Comparison of ENCODE assay signal across 17 cellular contexts in the genomic region with DNA sequence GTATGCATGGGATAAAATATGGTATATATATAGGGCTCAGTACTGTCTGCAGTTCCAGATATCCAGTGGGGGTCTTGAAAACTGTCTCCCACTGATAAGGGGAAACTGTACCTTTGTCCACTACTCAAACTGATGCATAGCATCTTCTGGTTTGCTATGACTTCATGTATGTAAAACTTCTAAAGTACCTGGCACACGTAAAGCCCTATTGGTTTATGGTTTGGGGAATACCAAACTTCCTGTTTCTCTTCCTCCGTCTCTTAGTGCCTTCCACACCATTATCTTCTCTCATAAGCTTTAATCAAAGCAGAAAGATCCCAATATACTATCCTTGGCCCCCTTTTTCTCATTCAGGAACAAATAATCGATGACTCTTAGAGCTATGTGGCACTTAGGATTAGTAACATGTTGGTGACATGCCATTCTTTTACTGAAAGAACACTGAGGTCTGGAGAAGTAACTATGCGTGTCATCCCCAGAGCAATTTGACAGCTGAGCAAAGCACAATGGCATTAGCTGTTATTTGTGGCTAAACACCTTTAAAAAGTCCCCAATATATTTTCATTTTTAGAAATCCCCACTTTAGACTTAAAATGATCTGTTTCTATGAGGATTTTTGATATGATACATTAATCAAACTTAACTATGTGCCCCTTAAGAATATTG. TPM values are rescaled to one million over a fixed set of nuclear protein-coding genes. Genes with fewer than 3 reads are reported as not detected.
DNase-seq lines count a peak whose midpoint lies in the region; ATAC-seq and TF ChIP-seq lines count a peak whose summit lies in the region.
"Not testable (repeated sequence)": the region's sequence is repeated elsewhere in the genome, so short reads cannot be mapped to it uniquely, and the experiment has no call there.
"Had no signal": no experiment of that assay in that cellular context is flagged by ENCODE, and none has a peak within 500 bp of the region (broad histone marks: within the 10 kb centered on the region; RNA-seq: fewer than 3 reads in every experiment).

No MANE protein-coding gene starts in this region.

- intact Hi-C loops in mucosa of descending colon (cut with DNase I, micrococcal nuclease), result not testable (repeated sequence)

- not testable (repeated sequence) for H3K4me3 ChIP-seq in mucosa of descending colon

- not testable (repeated sequence) for DNase-seq in mucosa of descending colon

- not testable (repeated sequence) for H3K9me3 ChIP-seq in mucosa of descending colon

- H3K36me3 ChIP-seq in mucosa of descending colon (ENCODE audit: low read depth), result not testable (repeated sequence)

- not testable (repeated sequence) for TF ChIP-seq CTCF in mucosa of descending colon (IDR thresholded peaks at IDR 0.05)

- not testable (repeated sequence) for H3K4me1 ChIP-seq in mucosa of descending colon (ENCODE audit: low read depth)

- ATAC-seq in GM18508 (IDR thresholded peaks at IDR 0.05; ENCODE audit: insufficient read depth, unreplicated experiment) (peak; percentile 66), GM19035 (IDR thresholded peaks at IDR 0.05; ENCODE audit: unreplicated experiment) (peak; percentile 49), GM21360 (IDR thresholded peaks at IDR 0.05; ENCODE audit: unreplicated experiment) (peak; percentile 44), GM21786 (IDR thresholded peaks at IDR 0.05; ENCODE audit: unreplicated experiment) (peak; percentile 40), HG02885 (IDR thresholded peaks at IDR 0.05; ENCODE audit: poor library complexity, unreplicated experiment) (peak; percentile 51), HG03108 (IDR thresholded peaks at IDR 0.05; ENCODE audit: unreplicated experiment) (peak; percentile 40), HG03469 (IDR thresholded peaks at IDR 0.05; ENCODE audit: unreplicated experiment) (peak; percentile 54), mucosa of descending colon (peak; percentile 33)

RNA-seq across cellular contexts. Expression of a gene that starts 3.1 kb away (rescaled TPM):
- not detected for total RNA-seq in mucosa of descending colon
- total RNA-seq: activated naive CD4-positive, alpha-beta T cell treated with anti-CD3 and anti-CD28 coated beads, Interleukin-2, amount 50 U/mL, for 72 hours; activated T-helper 1 cell treated with anti-CD3 and anti-CD28 coated beads, Interleukin-12 subunit alpha, Interleukin-12 subunit beta, Interleukin-2, Interleukin-4 antibody, amounts not matched to agents 30 ng/mL and 10 ng/mL and 1 ng/mL, durations not matched to agents 14 hours and 24 hours and 36 hours; ascending aorta; HT1080; left cardiac atrium; naive thymus-derived CD8-positive, alpha-beta T cell; osteoblast; SJSA1; T-helper 1 cell treated with Interleukin-12 subunit alpha and Interleukin-12 subunit beta and Interleukin-4 antibody, amounts not matched to agents 30 ng/mL and 1 ng/mL, for 36 hours had no signal

RNA-seq across cellular contexts. Expression of a gene that starts 24.6 kb away (rescaled TPM):
- total RNA-seq in mucosa of descending colon, result not detected
- total RNA-seq: activated naive CD4-positive, alpha-beta T cell treated with anti-CD3 and anti-CD28 coated beads, Interleukin-2, amount 50 U/mL, for 72 hours; activated T-helper 1 cell treated with anti-CD3 and anti-CD28 coated beads, Interleukin-12 subunit alpha, Interleukin-12 subunit beta, Interleukin-2, Interleukin-4 antibody, amounts not matched to agents 30 ng/mL and 10 ng/mL and 1 ng/mL, durations not matched to agents 14 hours and 24 hours and 36 hours; ascending aorta; HT1080; left cardiac atrium; naive thymus-derived CD8-positive, alpha-beta T cell; osteoblast; SJSA1; T-helper 1 cell treated with Interleukin-12 subunit alpha and Interleukin-12 subunit beta and Interleukin-4 antibody, amounts not matched to agents 30 ng/mL and 1 ng/mL, for 36 hours had no signal

RNA-seq across cellular contexts. Expression of a gene that starts 39.8 kb away (rescaled TPM):
- total RNA-seq in mucosa of descending colon, result not detected
- total RNA-seq: activated naive CD4-positive, alpha-beta T cell treated with anti-CD3 and anti-CD28 coated beads, Interleukin-2, amount 50 U/mL, for 72 hours; activated T-helper 1 cell treated with anti-CD3 and anti-CD28 coated beads, Interleukin-12 subunit alpha, Interleukin-12 subunit beta, Interleukin-2, Interleukin-4 antibody, amounts not matched to agents 30 ng/mL and 10 ng/mL and 1 ng/mL, durations not matched to agents 14 hours and 24 hours and 36 hours; ascending aorta; HT1080; left cardiac atrium; naive thymus-derived CD8-positive, alpha-beta T cell; osteoblast; SJSA1; T-helper 1 cell treated with Interleukin-12 subunit alpha and Interleukin-12 subunit beta and Interleukin-4 antibody, amounts not matched to agents 30 ng/mL and 1 ng/mL, for 36 hours had no signal

RNA-seq across cellular contexts. Expression of a gene that starts 45.7 kb away (rescaled TPM):
- not detected for total RNA-seq in mucosa of descending colon
- total RNA-seq: activated naive CD4-positive, alpha-beta T cell treated with anti-CD3 and anti-CD28 coated beads, Interleukin-2, amount 50 U/mL, for 72 hours; activated T-helper 1 cell treated with anti-CD3 and anti-CD28 coated beads, Interleukin-12 subunit alpha, Interleukin-12 subunit beta, Interleukin-2, Interleukin-4 antibody, amounts not matched to agents 30 ng/mL and 10 ng/mL and 1 ng/mL, durations not matched to agents 14 hours and 24 hours and 36 hours; ascending aorta; HT1080; left cardiac atrium; naive thymus-derived CD8-positive, alpha-beta T cell; osteoblast; SJSA1; T-helper 1 cell treated with Interleukin-12 subunit alpha and Interleukin-12 subunit beta and Interleukin-4 antibody, amounts not matched to agents 30 ng/mL and 1 ng/mL, for 36 hours had no signal

RNA-seq across cellular contexts. Expression of a gene that starts 59.3 kb away (rescaled TPM):
- total RNA-seq in mucosa of descending colon, result not detected
- total RNA-seq: activated naive CD4-positive, alpha-beta T cell treated with anti-CD3 and anti-CD28 coated beads, Interleukin-2, amount 50 U/mL, for 72 hours; activated T-helper 1 cell treated with anti-CD3 and anti-CD28 coated beads, Interleukin-12 subunit alpha, Interleukin-12 subunit beta, Interleukin-2, Interleukin-4 antibody, amounts not matched to agents 30 ng/mL and 10 ng/mL and 1 ng/mL, durations not matched to agents 14 hours and 24 hours and 36 hours; ascending aorta; HT1080; naive thymus-derived CD8-positive, alpha-beta T cell; osteoblast; SJSA1; T-helper 1 cell treated with Interleukin-12 subunit alpha and Interleukin-12 subunit beta and Interleukin-4 antibody, amounts not matched to agents 30 ng/mL and 1 ng/mL, for 36 hours had no signal
